ENCODE assay signal across 1 cellular context in genomic region chr3:138834359-138835176, GRCh38.
TF ChIP-seq lines count a peak whose summit lies in the region.

PIK3CB (minus strand) TSS chr3:138834928; CDS start chr3:138759343, 75,585 bp downstream.

TF ChIP-seq in HEK293, 187 proteins besides CTCF, POLR2A, EP300 and RAD21 (continued from another document and continues in another):
- no peak for TF ChIP-seq PRDM6 (tag by site-specific recombination; IDR thresholded peaks at IDR 0.05)
- TF ChIP-seq ZNF324 (tag by site-specific recombination; IDR thresholded peaks at IDR 0.05) = no peak
- TF ChIP-seq ZNF571 (tag by site-specific recombination; IDR thresholded peaks at IDR 0.05) = no peak
- no peak for TF ChIP-seq ZNF629 (tag by site-specific recombination; IDR thresholded peaks at IDR 0.05)
- TF ChIP-seq ZNF623 (tag by site-specific recombination; IDR thresholded peaks at IDR 0.05) = no peak
- TF ChIP-seq ZBTB49 (tag by site-specific recombination; IDR thresholded peaks at IDR 0.05; ENCODE audit: low read depth) = no peak
- TF ChIP-seq, protein P1, sequence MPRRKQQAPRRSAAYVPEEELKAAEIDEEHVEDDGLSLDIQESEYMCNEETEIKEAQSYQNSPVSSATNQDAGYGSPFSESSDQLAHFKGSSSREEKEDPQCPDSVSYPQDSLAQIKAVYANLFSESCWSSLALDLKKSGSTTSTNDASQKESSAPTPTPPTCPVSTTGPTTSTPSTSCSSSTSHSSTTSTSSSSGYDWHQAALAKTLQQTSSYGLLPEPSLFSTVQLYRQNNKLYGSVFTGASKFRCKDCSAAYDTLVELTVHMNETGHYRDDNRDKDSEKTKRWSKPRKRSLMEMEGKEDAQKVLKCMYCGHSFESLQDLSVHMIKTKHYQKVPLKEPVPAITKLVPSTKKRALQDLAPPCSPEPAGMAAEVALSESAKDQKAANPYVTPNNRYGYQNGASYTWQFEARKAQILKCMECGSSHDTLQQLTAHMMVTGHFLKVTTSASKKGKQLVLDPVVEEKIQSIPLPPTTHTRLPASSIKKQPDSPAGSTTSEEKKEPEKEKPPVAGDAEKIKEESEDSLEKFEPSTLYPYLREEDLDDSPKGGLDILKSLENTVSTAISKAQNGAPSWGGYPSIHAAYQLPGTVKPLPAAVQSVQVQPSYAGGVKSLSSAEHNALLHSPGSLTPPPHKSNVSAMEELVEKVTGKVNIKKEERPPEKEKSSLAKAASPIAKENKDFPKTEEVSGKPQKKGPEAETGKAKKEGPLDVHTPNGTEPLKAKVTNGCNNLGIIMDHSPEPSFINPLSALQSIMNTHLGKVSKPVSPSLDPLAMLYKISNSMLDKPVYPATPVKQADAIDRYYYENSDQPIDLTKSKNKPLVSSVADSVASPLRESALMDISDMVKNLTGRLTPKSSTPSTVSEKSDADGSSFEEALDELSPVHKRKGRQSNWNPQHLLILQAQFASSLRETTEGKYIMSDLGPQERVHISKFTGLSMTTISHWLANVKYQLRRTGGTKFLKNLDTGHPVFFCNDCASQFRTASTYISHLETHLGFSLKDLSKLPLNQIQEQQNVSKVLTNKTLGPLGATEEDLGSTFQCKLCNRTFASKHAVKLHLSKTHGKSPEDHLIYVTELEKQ (tag by site-specific recombination; IDR thresholded peaks at IDR 0.05; ENCODE audit: borderline replicate concordance) = no peak
- TF ChIP-seq ZNF248 (tag by site-specific recombination; IDR thresholded peaks at IDR 0.05) = no peak
- TF ChIP-seq ZNF202 (tag by site-specific recombination; IDR thresholded peaks at IDR 0.05; ENCODE audit: borderline replicate concordance) = no peak
- TF ChIP-seq ZNF26 (tag by site-specific recombination; IDR thresholded peaks at IDR 0.05) = no peak
- TF ChIP-seq, protein P2, sequence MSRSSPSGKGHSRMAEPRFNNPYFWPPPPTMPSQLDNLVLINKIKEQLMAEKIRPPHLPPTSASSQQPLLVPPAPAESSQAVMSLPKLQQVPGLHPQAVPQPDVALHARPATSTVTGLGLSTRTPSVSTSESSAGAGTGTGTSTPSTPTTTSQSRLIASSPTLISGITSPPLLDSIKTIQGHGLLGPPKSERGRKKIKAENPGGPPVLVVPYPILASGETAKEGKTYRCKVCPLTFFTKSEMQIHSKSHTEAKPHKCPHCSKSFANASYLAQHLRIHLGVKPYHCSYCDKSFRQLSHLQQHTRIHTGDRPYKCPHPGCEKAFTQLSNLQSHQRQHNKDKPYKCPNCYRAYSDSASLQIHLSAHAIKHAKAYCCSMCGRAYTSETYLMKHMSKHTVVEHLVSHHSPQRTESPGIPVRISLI (tag by site-specific recombination; IDR thresholded peaks at IDR 0.05) = no peak
- TF ChIP-seq ZNF670 (tag by site-specific recombination; IDR thresholded peaks at IDR 0.05; ENCODE audit: low read depth) = no peak
- TF ChIP-seq ZNF10 (tag by site-specific recombination; IDR thresholded peaks at IDR 0.05) = no peak
- no peak for TF ChIP-seq ZNF350 (tag by site-specific recombination; IDR thresholded peaks at IDR 0.05)
- TF ChIP-seq REPIN1 (tag by site-specific recombination; IDR thresholded peaks at IDR 0.05; ENCODE audit: low read depth) = no peak
- no peak for TF ChIP-seq ZNF175 (tag by site-specific recombination; IDR thresholded peaks at IDR 0.05)
- TF ChIP-seq ZNF837 (tag by site-specific recombination; IDR thresholded peaks at IDR 0.05) = no peak
- TF ChIP-seq, protein P3, sequence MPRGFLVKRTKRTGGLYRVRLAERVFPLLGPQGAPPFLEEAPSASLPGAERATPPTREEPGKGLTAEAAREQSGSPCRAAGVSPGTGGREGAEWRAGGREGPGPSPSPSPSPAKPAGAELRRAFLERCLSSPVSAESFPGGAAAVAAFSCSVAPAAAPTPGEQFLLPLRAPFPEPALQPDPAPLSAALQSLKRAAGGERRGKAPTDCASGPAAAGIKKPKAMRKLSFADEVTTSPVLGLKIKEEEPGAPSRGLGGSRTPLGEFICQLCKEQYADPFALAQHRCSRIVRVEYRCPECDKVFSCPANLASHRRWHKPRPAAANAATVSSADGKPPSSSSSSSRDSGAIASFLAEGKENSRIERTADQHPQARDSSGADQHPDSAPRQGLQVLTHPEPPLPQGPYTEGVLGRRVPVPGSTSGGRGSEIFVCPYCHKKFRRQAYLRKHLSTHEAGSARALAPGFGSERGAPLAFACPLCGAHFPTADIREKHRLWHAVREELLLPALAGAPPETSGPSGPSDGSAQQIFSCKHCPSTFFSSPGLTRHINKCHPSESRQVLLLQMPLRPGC (tag by site-specific recombination; IDR thresholded peaks at IDR 0.05) = no peak
- TF ChIP-seq, protein P4, sequence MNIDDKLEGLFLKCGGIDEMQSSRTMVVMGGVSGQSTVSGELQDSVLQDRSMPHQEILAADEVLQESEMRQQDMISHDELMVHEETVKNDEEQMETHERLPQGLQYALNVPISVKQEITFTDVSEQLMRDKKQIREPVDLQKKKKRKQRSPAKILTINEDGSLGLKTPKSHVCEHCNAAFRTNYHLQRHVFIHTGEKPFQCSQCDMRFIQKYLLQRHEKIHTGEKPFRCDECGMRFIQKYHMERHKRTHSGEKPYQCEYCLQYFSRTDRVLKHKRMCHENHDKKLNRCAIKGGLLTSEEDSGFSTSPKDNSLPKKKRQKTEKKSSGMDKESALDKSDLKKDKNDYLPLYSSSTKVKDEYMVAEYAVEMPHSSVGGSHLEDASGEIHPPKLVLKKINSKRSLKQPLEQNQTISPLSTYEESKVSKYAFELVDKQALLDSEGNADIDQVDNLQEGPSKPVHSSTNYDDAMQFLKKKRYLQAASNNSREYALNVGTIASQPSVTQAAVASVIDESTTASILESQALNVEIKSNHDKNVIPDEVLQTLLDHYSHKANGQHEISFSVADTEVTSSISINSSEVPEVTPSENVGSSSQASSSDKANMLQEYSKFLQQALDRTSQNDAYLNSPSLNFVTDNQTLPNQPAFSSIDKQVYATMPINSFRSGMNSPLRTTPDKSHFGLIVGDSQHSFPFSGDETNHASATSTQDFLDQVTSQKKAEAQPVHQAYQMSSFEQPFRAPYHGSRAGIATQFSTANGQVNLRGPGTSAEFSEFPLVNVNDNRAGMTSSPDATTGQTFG (tag by site-specific recombination; IDR thresholded peaks at IDR 0.05; ENCODE audit: borderline replicate concordance) = no peak
- no peak for TF ChIP-seq ZNF354C (tag by site-specific recombination; IDR thresholded peaks at IDR 0.05; ENCODE audit: borderline replicate concordance, low read depth)
- no peak for TF ChIP-seq GLIS1 (tag by site-specific recombination; IDR thresholded peaks at IDR 0.05)
- no peak for TF ChIP-seq ZNF768 (tag by site-specific recombination; IDR thresholded peaks at IDR 0.05)
- TF ChIP-seq ZNF677 (tag by site-specific recombination; IDR thresholded peaks at IDR 0.05) = no peak
- no peak for TF ChIP-seq BCL6B (tag by site-specific recombination; IDR thresholded peaks at IDR 0.05)
- peak; percentile 81 for TF ChIP-seq ZBTB26 (tag by site-specific recombination; optimal IDR thresholded peaks at IDR 0.05)
- TF ChIP-seq ZNF133 (tag by site-specific recombination; IDR thresholded peaks at IDR 0.05) = no peak
- no peak for TF ChIP-seq PRDM1 (tag by site-specific recombination; IDR thresholded peaks at IDR 0.05)
- no peak for TF ChIP-seq SCRT1 (tag by site-specific recombination; IDR thresholded peaks at IDR 0.05; ENCODE audit: borderline replicate concordance)
- no peak for TF ChIP-seq ZNF140 (tag by site-specific recombination; IDR thresholded peaks at IDR 0.05)
- TF ChIP-seq ZFP69B (tag by site-specific recombination; IDR thresholded peaks at IDR 0.05) = no peak
- TF ChIP-seq ZBTB48 (tag by site-specific recombination; IDR thresholded peaks at IDR 0.05) = no peak
- no peak for TF ChIP-seq YY1 (tag by site-specific recombination; IDR thresholded peaks at IDR 0.05)
- TF ChIP-seq ZNF610 (tag by site-specific recombination; IDR thresholded peaks at IDR 0.05; ENCODE audit: borderline replicate concordance) = no peak
- TF ChIP-seq KLF9 (tag by site-specific recombination; IDR thresholded peaks at IDR 0.05; ENCODE audit: low read depth) = no peak
- no peak for TF ChIP-seq ZBTB1 (tag by site-specific recombination; IDR thresholded peaks at IDR 0.05)
- TF ChIP-seq REST (tag by site-specific recombination; IDR thresholded peaks at IDR 0.05) = no peak
- TF ChIP-seq ZNF155 (tag by site-specific recombination; IDR thresholded peaks at IDR 0.05) = no peak
- TF ChIP-seq ZNF391 (tag by site-specific recombination; IDR thresholded peaks at IDR 0.05; ENCODE audit: borderline replicate concordance, low read depth) = no peak
- no peak for TF ChIP-seq SCRT2 (tag by site-specific recombination; IDR thresholded peaks at IDR 0.05)
